In the genomic region with DNA sequence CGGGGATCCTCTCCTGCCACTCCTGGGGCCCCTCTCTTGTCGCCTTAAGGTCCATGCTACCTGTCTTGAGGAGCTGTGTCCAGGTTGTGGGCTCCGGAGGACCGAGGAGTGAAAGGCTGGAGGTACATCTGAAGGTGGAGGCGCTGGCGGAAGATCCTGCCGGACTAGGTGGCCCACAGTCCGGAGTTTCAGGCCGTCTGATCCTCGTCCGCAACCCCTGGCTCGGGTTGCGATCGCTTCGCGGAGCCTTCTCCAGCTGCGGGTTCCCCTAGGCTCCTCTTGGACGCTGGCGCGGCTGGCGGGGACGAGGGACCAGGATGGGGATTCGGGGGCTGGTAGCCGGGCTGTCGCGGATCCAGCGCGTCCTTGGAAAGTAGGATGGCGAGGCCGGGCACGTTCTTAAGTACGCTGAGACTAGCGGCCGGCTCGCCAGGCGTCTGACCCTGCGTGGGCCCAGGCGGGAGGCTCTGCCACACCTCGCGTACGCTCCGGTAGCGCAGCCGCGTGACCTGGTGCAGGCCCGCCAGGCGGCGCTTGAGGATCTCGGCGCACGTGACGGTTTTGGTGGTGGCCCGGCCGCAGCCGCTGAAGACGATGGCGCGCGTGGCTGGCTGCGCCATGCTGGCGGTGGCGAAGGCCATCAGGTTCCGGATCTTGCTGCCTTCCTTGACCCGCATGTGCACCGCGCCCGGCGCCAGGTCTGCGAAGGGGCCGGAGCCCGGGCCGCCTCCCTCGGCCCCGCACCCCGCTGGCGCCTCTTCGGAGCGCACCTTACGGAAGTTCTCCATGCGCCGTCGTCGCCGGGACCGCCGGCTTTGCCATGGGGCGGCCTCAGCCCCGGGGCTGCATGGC, we compare ENCODE assay signal across 8 cellular contexts. TPM values are rescaled to one million over a fixed set of nuclear protein-coding genes. Genes with fewer than 3 reads are reported as not detected.
DNase-seq lines count a peak whose midpoint lies in the region; ATAC-seq and TF ChIP-seq lines count a peak whose summit lies in the region.

No MANE protein-coding gene starts in this region.

- H3K4me3 ChIP-seq in heart right ventricle (peak overlapping the region; percentile 23 to 83 (median 60)), psoas muscle (peak overlapping the region; percentile 72), vagina (peak overlapping the region; percentile 57 to 68)

- peaks cover 0 to 62% (median 33%) of the 10 kb centered on the region in 9 donors for H3K4me1 ChIP-seq in heart right ventricle
- peaks cover 29% of the 10 kb centered on the region for H3K4me1 ChIP-seq in psoas muscle
- H3K4me1 ChIP-seq in vagina = peaks cover 47% of the 10 kb centered on the region

- H3K4me3 Mint-ChIP-seq in activated naive CD8-positive, alpha-beta T cell treated with anti-CD3 and anti-CD28 coated beads, Interleukin-2, amount 10 ng/mL, durations not matched to agents 7 days and 5 days = peak overlapping the region; percentile 50

- DNase-seq in DMS153 treated with DMSO at 0.1 percent for 48 hours (lab: John Stamatoyannopoulos, UW; ENCODE audit: unreplicated experiment) (peak; percentile 21), DMS153 (lab: John Stamatoyannopoulos, UW) (no peak), RWPE1 (ENCODE audit: low spot score) (peak; percentile 59), heart right ventricle (peak; percentile 65 to 80), psoas muscle (peak; percentile 80 to 84), vagina (ENCODE audit: extremely low spot score in 2 of 2) (no peak)
- DNase-seq in activated naive CD8-positive, alpha-beta T cell treated with anti-CD3 and anti-CD28 coated beads, Interleukin-2, amount 10 ng/mL, durations not matched to agents 7 days and 5 days = peak; percentile 77

- H3K27me3 ChIP-seq in heart right ventricle (peaks cover 0 to 49% (median 16%) of the 10 kb centered on the region in 7 donors), psoas muscle (ENCODE audit: insufficient read depth in 3 of 3, low read length in 2 of 3) (peaks cover 0 to 50% (median 15%) of the 10 kb centered on the region in 3 donors), vagina (no peaks in the 10 kb centered on the region)

- intact Hi-C loops in heart right ventricle (cut with DNase I) (loop anchor here in 8 of 10 donors (5.0 to 10.0 kb wide), 4 partner anchors 246 to 581 kb away; a partner anchor contains a TSS), psoas muscle (cut with DNase I) (loop anchor here (5.0 to 10.0 kb wide), 3 partner anchors 321 to 581 kb away; no protein-coding TSS in a partner anchor), vagina (cut with DNase I) (loop anchor here (5.0 kb wide), 2 partner anchors 174 to 251 kb away; a partner anchor contains a TSS)

- peak; percentile 29 for ATAC-seq in HG03066 (IDR thresholded peaks at IDR 0.05; ENCODE audit: low read depth, unreplicated experiment)
- peak; percentile 39 for ATAC-seq in activated naive CD8-positive, alpha-beta T cell treated with anti-CD3 and anti-CD28 coated beads, Interleukin-2, amount 10 ng/mL, durations not matched to agents 7 days and 5 days (ENCODE audit: low read depth)
- ATAC-seq in heart right ventricle = peak; percentile 42 to 72 (median 60)
- peak; percentile 61 to 78 (median 66) for ATAC-seq in psoas muscle

- no peaks in the 10 kb centered on the region for H3K36me3 ChIP-seq in heart right ventricle
- no peaks in the 10 kb centered on the region for H3K36me3 ChIP-seq in psoas muscle (ENCODE audit: insufficient read depth in 1 of 2, low read depth in 1 of 2)
- no peaks in the 10 kb centered on the region for H3K36me3 ChIP-seq in vagina

- H3K27ac ChIP-seq in RWPE1 = peak overlapping the region; percentile 93
- peak overlapping the region; percentile 19 to 87 (median 76) for H3K27ac ChIP-seq in heart right ventricle
- peak overlapping the region; percentile 38 for H3K27ac ChIP-seq in psoas muscle
- H3K27ac ChIP-seq in vagina = peak overlapping the region; percentile 81

- CTCF ChIA-PET in RWPE1 (lab: Yijun Ruan, JAX) = interaction anchor here (0.6 to 1.4 kb wide), 3 partner anchors 15 to 139 kb away, joined by 3 to 5 read pairs (median 3); no protein-coding TSS in a partner anchor

- peaks cover 35% of the 10 kb centered on the region for H3K27me3 Mint-ChIP-seq in activated naive CD8-positive, alpha-beta T cell treated with anti-CD3 and anti-CD28 coated beads, Interleukin-2, amount 10 ng/mL, durations not matched to agents 7 days and 5 days

- TF ChIP-seq CTCF in RWPE1 (conservative IDR thresholded peaks at IDR 0.05; ENCODE audit: low read depth) (peak; percentile 69), heart right ventricle (IDR thresholded peaks at IDR 0.05) (peak; percentile 10 to 61 (median 51)), psoas muscle (IDR thresholded peaks at IDR 0.05) (peak; percentile 18), vagina (IDR thresholded peaks at IDR 0.05) (peak in 1 of 3 experiments; percentile 22)

- no peaks in the 10 kb centered on the region for H3K9me3 Mint-ChIP-seq in activated naive CD8-positive, alpha-beta T cell treated with anti-CD3 and anti-CD28 coated beads, Interleukin-2, amount 10 ng/mL, durations not matched to agents 7 days and 5 days

- no peaks in the 10 kb centered on the region for H3K9me3 ChIP-seq in heart right ventricle
- H3K9me3 ChIP-seq in psoas muscle = no peaks in the 10 kb centered on the region
- H3K9me3 ChIP-seq in vagina = no peaks in the 10 kb centered on the region

- no peak overlapping the region for H3K27ac Mint-ChIP-seq in activated naive CD8-positive, alpha-beta T cell treated with anti-CD3 and anti-CD28 coated beads, Interleukin-2, amount 10 ng/mL, durations not matched to agents 7 days and 5 days

- no peak for TF ChIP-seq POLR2A in vagina (IDR thresholded peaks at IDR 0.05)

- H3K4me1 Mint-ChIP-seq in activated naive CD8-positive, alpha-beta T cell treated with anti-CD3 and anti-CD28 coated beads, Interleukin-2, amount 10 ng/mL, durations not matched to agents 7 days and 5 days = peaks cover 25% of the 10 kb centered on the region

- 12% methylated on average over 87 to 88 of the region's 88 CpGs for WGBS in heart right ventricle, 2 donors
- 9 to 13% (median 10%) methylated on average over 72 to 88 of the region's 88 CpGs for WGBS in psoas muscle, 3 donors

- H3K36me3 Mint-ChIP-seq in activated naive CD8-positive, alpha-beta T cell treated with anti-CD3 and anti-CD28 coated beads, Interleukin-2, amount 10 ng/mL, durations not matched to agents 7 days and 5 days = no peaks in the 10 kb centered on the region

- POLR2A ChIA-PET in RWPE1 (lab: Yijun Ruan, JAX; ENCODE audit: low non-redundant PET) = interaction anchor here (0.9 to 1.2 kb wide), 3 partner anchors 11 to 145 kb away, joined by 3 to 4 read pairs (median 3); no protein-coding TSS in a partner anchor
- POLR2A ChIA-PET in activated naive CD8-positive, alpha-beta T cell treated with anti-CD3 and anti-CD28 coated beads, Interleukin-2, amount 10 ng/mL, durations not matched to agents 7 days and 5 days (lab: Charles Lee) = interaction anchor here (0.8 to 1.5 kb wide), 4 partner anchors 10 to 338 kb away, joined by 3 to 7 read pairs (median 4); a partner anchor contains a TSS

RNA-seq across cellular contexts. Expression of a gene that starts 0.6 kb away (rescaled TPM):
- 1 to 10 TPM; 3.5 to 4.2 TPM for total RNA-seq in activated naive CD8-positive, alpha-beta T cell treated with anti-CD3 and anti-CD28 coated beads, Interleukin-2, amount 10 ng/mL, durations not matched to agents 7 days and 5 days
- 1 to 10 TPM in 7 of 10 donors, under 1 TPM in 3; 0.83 to 3.0 (median 1.3) TPM for total RNA-seq in heart right ventricle
- polyA plus RNA-seq in heart right ventricle = 1 to 10 TPM; 1.8 to 4.6 TPM
- 1 to 10 TPM in 3 of 4 donors, under 1 TPM in 1; 0.64 to 1.9 (median 1.4) TPM for total RNA-seq in psoas muscle
- polyA plus RNA-seq in psoas muscle = 10 to 100 TPM in 1 of 3 donors, 1 to 10 TPM in 2; 1.7 to 11.6 (median 2.3) TPM
- total RNA-seq in vagina = 11.3 TPM

RNA-seq across cellular contexts. Expression of a gene that starts 18.1 kb away (rescaled TPM):
- 100 to 1,000 TPM; 220 to 222 TPM for total RNA-seq in activated naive CD8-positive, alpha-beta T cell treated with anti-CD3 and anti-CD28 coated beads, Interleukin-2, amount 10 ng/mL, durations not matched to agents 7 days and 5 days
- total RNA-seq in heart right ventricle (1,000 to 10,000 TPM in 9 of 10 donors, 100 to 1,000 TPM in 1; 894 to 1,717 (median 1,286) TPM), psoas muscle (100 to 1,000 TPM; 635 to 910 (median 767) TPM), vagina (123 TPM)
- polyA plus RNA-seq in heart right ventricle (1,000 to 10,000 TPM; 1,114 to 1,728 TPM), psoas muscle (1,000 to 10,000 TPM in 2 of 3 donors, 100 to 1,000 TPM in 1; 974 to 1,651 (median 1,366) TPM)

RNA-seq across cellular contexts. Expression of a gene that starts 39.3 kb away (rescaled TPM):
- under 1 TPM in 1 of 2 experiments, not detected in 1; 0.22 TPM for total RNA-seq in activated naive CD8-positive, alpha-beta T cell treated with anti-CD3 and anti-CD28 coated beads, Interleukin-2, amount 10 ng/mL, durations not matched to agents 7 days and 5 days
- total RNA-seq in heart right ventricle (1 to 10 TPM in 9 of 10 donors, under 1 TPM in 1; 0.55 to 7.5 (median 3.8) TPM), psoas muscle (1 to 10 TPM in 1 of 4 donors, under 1 TPM in 2, not detected in 1; 0.23 to 6.3 (median 0.97) TPM), vagina (6.6 TPM)
- polyA plus RNA-seq in heart right ventricle (1 to 10 TPM in 1 of 2 donors, under 1 TPM in 1; 0.73 to 5.3 TPM), psoas muscle (1 to 10 TPM in 1 of 3 donors, under 1 TPM in 2; 0.03 to 2.1 (median 0.16) TPM)

RNA-seq across cellular contexts. Expression of a gene that starts 49.4 kb away (rescaled TPM):
- 100 to 1,000 TPM in 1 of 2 experiments, 10 to 100 TPM in 1; 90.3 to 113 TPM for total RNA-seq in activated naive CD8-positive, alpha-beta T cell treated with anti-CD3 and anti-CD28 coated beads, Interleukin-2, amount 10 ng/mL, durations not matched to agents 7 days and 5 days
- total RNA-seq in heart right ventricle (100 to 1,000 TPM in 4 of 10 donors, 10 to 100 TPM in 6; 73.1 to 159 (median 98.7) TPM), psoas muscle (10 to 100 TPM; 41.0 to 78.0 (median 53.7) TPM), vagina (51.6 TPM)
- polyA plus RNA-seq in heart right ventricle (10 to 100 TPM; 27.1 to 51.1 TPM), psoas muscle (10 to 100 TPM; 26.5 to 48.4 (median 27.2) TPM)

Comparison
In these comparisons a context has a peak if more than half of its experiments do, and no peak if none do; other contexts are left out.
1. DNase-seq: peak in DMS153 treated with DMSO at 0.1 percent for 48 hours (single experiment), RWPE1 (single experiment), activated naive CD8-positive, alpha-beta T cell treated with anti-CD3 and anti-CD28 coated beads, Interleukin-2, amount 10 ng/mL, durations not matched to agents 7 days and 5 days (single experiment), heart right ventricle (2 of 2) and psoas muscle (2 of 2); none in DMS153 (single experiment) and vagina (0 of 2).
2. H3K27ac ChIP-seq: peak in every context shown above with its lines; median percentile 93 in RWPE1; 81 in vagina; 76 in heart right ventricle; 38 in psoas muscle.
3. Peak in every context shown above with its lines, with median percentiles within 50 percentile points of each other: ATAC-seq and H3K4me3 ChIP-seq.